Comparison of ENCODE assay signal across 1 cellular context in genomic region chr2:55130849-55131248, GRCh38.
TF ChIP-seq lines count a peak whose summit lies in the region.

No MANE protein-coding gene starts in this region.

TF ChIP-seq in GM12878, 131 proteins besides CTCF, POLR2A, EP300 and RAD21 (continued from another document):
- no peak for TF ChIP-seq ZNF622 (IDR thresholded peaks at IDR 0.05)
- TF ChIP-seq, protein P1, sequence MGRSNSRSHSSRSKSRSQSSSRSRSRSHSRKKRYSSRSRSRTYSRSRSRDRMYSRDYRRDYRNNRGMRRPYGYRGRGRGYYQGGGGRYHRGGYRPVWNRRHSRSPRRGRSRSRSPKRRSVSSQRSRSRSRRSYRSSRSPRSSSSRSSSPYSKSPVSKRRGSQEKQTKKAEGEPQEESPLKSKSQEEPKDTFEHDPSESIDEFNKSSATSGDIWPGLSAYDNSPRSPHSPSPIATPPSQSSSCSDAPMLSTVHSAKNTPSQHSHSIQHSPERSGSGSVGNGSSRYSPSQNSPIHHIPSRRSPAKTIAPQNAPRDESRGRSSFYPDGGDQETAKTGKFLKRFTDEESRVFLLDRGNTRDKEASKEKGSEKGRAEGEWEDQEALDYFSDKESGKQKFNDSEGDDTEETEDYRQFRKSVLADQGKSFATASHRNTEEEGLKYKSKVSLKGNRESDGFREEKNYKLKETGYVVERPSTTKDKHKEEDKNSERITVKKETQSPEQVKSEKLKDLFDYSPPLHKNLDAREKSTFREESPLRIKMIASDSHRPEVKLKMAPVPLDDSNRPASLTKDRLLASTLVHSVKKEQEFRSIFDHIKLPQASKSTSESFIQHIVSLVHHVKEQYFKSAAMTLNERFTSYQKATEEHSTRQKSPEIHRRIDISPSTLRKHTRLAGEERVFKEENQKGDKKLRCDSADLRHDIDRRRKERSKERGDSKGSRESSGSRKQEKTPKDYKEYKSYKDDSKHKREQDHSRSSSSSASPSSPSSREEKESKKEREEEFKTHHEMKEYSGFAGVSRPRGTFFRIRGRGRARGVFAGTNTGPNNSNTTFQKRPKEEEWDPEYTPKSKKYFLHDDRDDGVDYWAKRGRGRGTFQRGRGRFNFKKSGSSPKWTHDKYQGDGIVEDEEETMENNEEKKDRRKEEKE (IDR thresholded peaks at IDR 0.05) = no peak
- TF ChIP-seq YBX1 (IDR thresholded peaks at IDR 0.05) = no peak
- TF ChIP-seq, protein P2, sequence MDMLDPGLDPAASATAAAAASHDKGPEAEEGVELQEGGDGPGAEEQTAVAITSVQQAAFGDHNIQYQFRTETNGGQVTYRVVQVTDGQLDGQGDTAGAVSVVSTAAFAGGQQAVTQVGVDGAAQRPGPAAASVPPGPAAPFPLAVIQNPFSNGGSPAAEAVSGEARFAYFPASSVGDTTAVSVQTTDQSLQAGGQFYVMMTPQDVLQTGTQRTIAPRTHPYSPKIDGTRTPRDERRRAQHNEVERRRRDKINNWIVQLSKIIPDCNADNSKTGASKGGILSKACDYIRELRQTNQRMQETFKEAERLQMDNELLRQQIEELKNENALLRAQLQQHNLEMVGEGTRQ (IDR thresholded peaks at IDR 0.05; ENCODE audit: borderline replicate concordance, low read depth, low read length) = no peak
- no peak for TF ChIP-seq SREBF1 (IDR thresholded peaks at IDR 0.05; ENCODE audit: low read length)
- TF ChIP-seq HSF1 (IDR thresholded peaks at IDR 0.05; ENCODE audit: low read depth, low read length) = no peak
- TF ChIP-seq, protein P3, sequence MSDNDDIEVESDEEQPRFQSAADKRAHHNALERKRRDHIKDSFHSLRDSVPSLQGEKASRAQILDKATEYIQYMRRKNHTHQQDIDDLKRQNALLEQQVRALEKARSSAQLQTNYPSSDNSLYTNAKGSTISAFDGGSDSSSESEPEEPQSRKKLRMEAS (IDR thresholded peaks at IDR 0.05; ENCODE audit: low read depth, low read length) = no peak
- TF ChIP-seq POU2F2 (IDR thresholded peaks at IDR 0.05; ENCODE audit: borderline replicate concordance, low read depth, low read length) = no peak
